In the genomic region with DNA sequence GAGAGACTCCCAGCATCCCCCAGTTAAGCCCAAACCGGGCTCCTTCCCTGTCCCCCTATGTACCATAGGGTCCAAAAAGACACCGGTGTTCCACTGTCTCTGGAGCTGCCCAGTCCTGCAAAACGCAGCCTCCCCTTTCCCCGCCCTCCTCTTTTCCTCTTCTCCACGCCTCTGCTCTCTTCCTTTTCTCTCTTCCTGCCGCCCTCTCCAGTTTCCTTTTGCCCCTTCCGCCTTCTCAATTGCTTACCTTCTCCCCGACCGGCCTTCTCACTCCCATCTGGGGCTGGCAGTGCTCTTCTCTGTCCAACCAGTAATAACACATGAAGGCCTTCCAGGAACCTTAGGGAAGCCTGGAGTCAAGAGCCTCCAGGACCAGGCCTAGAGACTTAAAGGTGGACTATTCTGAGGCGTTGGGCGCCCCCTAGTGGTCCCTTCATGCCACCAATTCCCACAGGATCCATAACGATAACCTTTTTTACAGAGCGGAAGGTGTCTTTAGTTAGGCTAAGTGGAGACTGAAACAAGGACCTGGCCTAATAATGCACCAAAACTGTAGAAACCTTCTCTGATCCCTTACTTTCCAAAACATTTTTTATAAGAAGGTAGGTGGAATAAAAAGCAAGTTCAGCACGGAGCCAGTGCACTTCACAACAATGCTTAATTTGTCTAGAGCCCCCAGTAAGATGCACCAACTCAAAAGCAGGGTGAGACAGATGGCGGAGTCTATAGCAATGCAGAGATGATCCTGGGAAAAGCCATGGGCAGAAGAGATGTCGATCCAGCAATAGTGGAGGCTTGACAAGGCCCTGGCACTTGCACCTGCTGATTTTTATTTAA, we compare ENCODE assay signal across 8 cellular contexts. TPM values are rescaled to one million over a fixed set of nuclear protein-coding genes. Genes with fewer than 3 reads are reported as not detected.
DNase-seq lines count a peak whose midpoint lies in the region; ATAC-seq, FAIRE-seq and TF ChIP-seq lines count a peak whose summit lies in the region.

No MANE protein-coding gene starts in this region.

- peaks cover 2% of the 10 kb centered on the region for H3K4me1 ChIP-seq in mesenchymal stem cell (ENCODE audit: control insufficient read depth, insufficient read depth, low read depth, low read length)

- H3K36me3 Mint-ChIP-seq in activated CD4-positive, alpha-beta memory T cell treated with anti-CD3 and anti-CD28 coated beads, Interleukin-2, amount 10 ng/mL, durations not matched to agents 7 days and 5 days (ENCODE audit: low read depth), result no peaks in the 10 kb centered on the region

- ATAC-seq in HG03175 (IDR thresholded peaks at IDR 0.05; ENCODE audit: unreplicated experiment), result peak; percentile 47

- H3K4me3 ChIP-seq in mesenchymal stem cell (ENCODE audit: insufficient read depth in 1 of 2, low read depth in 1 of 2, low read length in 2 of 2), result no peak overlapping the region

- peak; percentile 44 for DNase-seq in GM12891 (ENCODE audit: insufficient read length, low spot score)
- peak; percentile 48 for DNase-seq in NCI-H69 (lab: John Stamatoyannopoulos, UW)
- DNase-seq in activated CD4-positive, alpha-beta memory T cell treated with anti-CD3 and anti-CD28 coated beads, Interleukin-2, amount 10 ng/mL, durations not matched to agents 7 days and 5 days, result peak; percentile 63
- DNase-seq in effector CD8-positive, alpha-beta T cell (lab: John Stamatoyannopoulos, UW), result peak; percentile 53
- peak; percentile 73 for DNase-seq in mesenchymal stem cell
- peak; percentile 33 to 39 for DNase-seq in stimulated activated CD8-positive, alpha-beta memory T cell treated with anti-CD3 and anti-CD28 coated beads, Interleukin-2, amount 100 ng/mL, for 1 hour (ENCODE audit: low read depth in 2 of 2)
- DNase-seq in GF-D8 (lab: John Stamatoyannopoulos, UW), result no peak

- peak overlapping the region; percentile 27 for H4K8ac ChIP-seq in mesenchymal stem cell (ENCODE audit: low read length)

- no peak overlapping the region for H2BK120ac ChIP-seq in mesenchymal stem cell (ENCODE audit: low read depth, low read length)

- H3K23ac ChIP-seq in mesenchymal stem cell (ENCODE audit: low read length in 2 of 2), result no peak overlapping the region

- no peak overlapping the region for H2BK12ac ChIP-seq in mesenchymal stem cell (ENCODE audit: low read length in 2 of 2)

- CTCF ChIA-PET in activated CD4-positive, alpha-beta memory T cell treated with anti-CD3 and anti-CD28 coated beads, Interleukin-2, amount 10 ng/mL, durations not matched to agents 7 days and 5 days (lab: Charles Lee), result interaction anchor here (1.1 to 1.2 kb wide), 2 partner anchors 1074 to 1084 kb away, joined by 3 to 4 read pairs; no protein-coding TSS in a partner anchor

- H3K36me3 ChIP-seq in mesenchymal stem cell (ENCODE audit: control insufficient read depth in 1 of 2, insufficient read depth in 2 of 2, low read depth in 1 of 2, low read length in 2 of 2), result no peaks in the 10 kb centered on the region

- no peaks in the 10 kb centered on the region for H3K9me3 ChIP-seq in mesenchymal stem cell (ENCODE audit: control insufficient read depth, low read length)

- H3K4me3 Mint-ChIP-seq in activated CD4-positive, alpha-beta memory T cell treated with anti-CD3 and anti-CD28 coated beads, Interleukin-2, amount 10 ng/mL, durations not matched to agents 7 days and 5 days, result no peak overlapping the region

- no peak overlapping the region for H4K91ac ChIP-seq in mesenchymal stem cell (ENCODE audit: low read length)

- 65% methylated on average over 11 of the region's 16 CpGs for WGBS in mesenchymal stem cell

- H3K27ac Mint-ChIP-seq in activated CD4-positive, alpha-beta memory T cell treated with anti-CD3 and anti-CD28 coated beads, Interleukin-2, amount 10 ng/mL, durations not matched to agents 7 days and 5 days, result no peak overlapping the region

- no peak overlapping the region for H2BK5ac ChIP-seq in mesenchymal stem cell (ENCODE audit: low read depth, low read length, poor library complexity, severe bottlenecking)

- no peak overlapping the region for H2AK5ac ChIP-seq in mesenchymal stem cell (ENCODE audit: low read length, severe bottlenecking)

- no peak overlapping the region for H3K27ac ChIP-seq in mesenchymal stem cell (ENCODE audit: low read length, poor library complexity, severe bottlenecking)

- no peaks in the 10 kb centered on the region for H3K27me3 Mint-ChIP-seq in activated CD4-positive, alpha-beta memory T cell treated with anti-CD3 and anti-CD28 coated beads, Interleukin-2, amount 10 ng/mL, durations not matched to agents 7 days and 5 days

- no peak overlapping the region for H3K9ac ChIP-seq in mesenchymal stem cell (ENCODE audit: low read length)

- H3K4ac ChIP-seq in mesenchymal stem cell (ENCODE audit: low read depth in 1 of 2, low read length in 2 of 2), result no peak overlapping the region

- H3K4me2 ChIP-seq in mesenchymal stem cell (ENCODE audit: low read length, poor library complexity, severe bottlenecking), result no peak overlapping the region

- TF ChIP-seq POLR2A in GM12891 (IDR thresholded peaks at IDR 0.05; ENCODE audit: low read depth, low read length), result no peak

- no peaks in the 10 kb centered on the region for H3K79me1 ChIP-seq in mesenchymal stem cell (replicated peaks; ENCODE audit: low read length, poor library complexity, severe bottlenecking)

- no peak overlapping the region for H2BK15ac ChIP-seq in mesenchymal stem cell (ENCODE audit: low read depth, poor library complexity, severe bottlenecking)

- POLR2A ChIA-PET in activated CD4-positive, alpha-beta memory T cell treated with anti-CD3 and anti-CD28 coated beads, Interleukin-2, amount 10 ng/mL, durations not matched to agents 7 days and 5 days (lab: Charles Lee), result no interaction called here

- H3K14ac ChIP-seq in mesenchymal stem cell (ENCODE audit: low read length in 2 of 2), result no peak overlapping the region

- FAIRE-seq in GM12891 (lab: Jason Lieb, UNC), result no peak

- H3K4me1 Mint-ChIP-seq in activated CD4-positive, alpha-beta memory T cell treated with anti-CD3 and anti-CD28 coated beads, Interleukin-2, amount 10 ng/mL, durations not matched to agents 7 days and 5 days, result peaks cover 8% of the 10 kb centered on the region

- no peak overlapping the region for H3K18ac ChIP-seq in mesenchymal stem cell (ENCODE audit: low read depth in 1 of 2, low read length in 2 of 2)

- no peaks in the 10 kb centered on the region for H3K9me3 Mint-ChIP-seq in activated CD4-positive, alpha-beta memory T cell treated with anti-CD3 and anti-CD28 coated beads, Interleukin-2, amount 10 ng/mL, durations not matched to agents 7 days and 5 days

- no peak overlapping the region for H2AFZ ChIP-seq in mesenchymal stem cell (ENCODE audit: low read depth, low read length)

- peaks cover 9 to 10% of the 10 kb centered on the region in 2 experiments for H3K27me3 ChIP-seq in mesenchymal stem cell (ENCODE audit: control insufficient read depth in 1 of 2, insufficient read depth in 1 of 2, low read length in 2 of 2)

TF ChIP-seq in GM12891, 5 proteins besides CTCF, POLR2A, EP300 and RAD21:
- TF ChIP-seq SPI1 (IDR thresholded peaks at IDR 0.05; ENCODE audit: low read depth, low read length) (no peak), TAF1 (IDR thresholded peaks at IDR 0.05; ENCODE audit: low read depth, low read length) (no peak), POU2F2 (IDR thresholded peaks at IDR 0.05; ENCODE audit: low read depth, low read length) (no peak)

RNA-seq across cellular contexts. Expression of a gene that starts 27.2 kb away (rescaled TPM):
- 4.5 TPM for polyA plus RNA-seq in GM12891 (2012; ENCODE audit: low read depth, missing spikeins)
- total RNA-seq in activated CD4-positive, alpha-beta memory T cell treated with anti-CD3 and anti-CD28 coated beads, Interleukin-2, amount 10 ng/mL, durations not matched to agents 7 days and 5 days, result 10 to 100 TPM; 11.0 to 11.7 TPM
- polyA plus RNA-seq in mesenchymal stem cell (2013, experiment 1 of 2), result 15.6 TPM
- polyA plus RNA-seq in mesenchymal stem cell (2013, experiment 2 of 2), result 15.2 TPM
